Comparison of ENCODE assay signal across 10 cellular contexts in the genomic region with DNA sequence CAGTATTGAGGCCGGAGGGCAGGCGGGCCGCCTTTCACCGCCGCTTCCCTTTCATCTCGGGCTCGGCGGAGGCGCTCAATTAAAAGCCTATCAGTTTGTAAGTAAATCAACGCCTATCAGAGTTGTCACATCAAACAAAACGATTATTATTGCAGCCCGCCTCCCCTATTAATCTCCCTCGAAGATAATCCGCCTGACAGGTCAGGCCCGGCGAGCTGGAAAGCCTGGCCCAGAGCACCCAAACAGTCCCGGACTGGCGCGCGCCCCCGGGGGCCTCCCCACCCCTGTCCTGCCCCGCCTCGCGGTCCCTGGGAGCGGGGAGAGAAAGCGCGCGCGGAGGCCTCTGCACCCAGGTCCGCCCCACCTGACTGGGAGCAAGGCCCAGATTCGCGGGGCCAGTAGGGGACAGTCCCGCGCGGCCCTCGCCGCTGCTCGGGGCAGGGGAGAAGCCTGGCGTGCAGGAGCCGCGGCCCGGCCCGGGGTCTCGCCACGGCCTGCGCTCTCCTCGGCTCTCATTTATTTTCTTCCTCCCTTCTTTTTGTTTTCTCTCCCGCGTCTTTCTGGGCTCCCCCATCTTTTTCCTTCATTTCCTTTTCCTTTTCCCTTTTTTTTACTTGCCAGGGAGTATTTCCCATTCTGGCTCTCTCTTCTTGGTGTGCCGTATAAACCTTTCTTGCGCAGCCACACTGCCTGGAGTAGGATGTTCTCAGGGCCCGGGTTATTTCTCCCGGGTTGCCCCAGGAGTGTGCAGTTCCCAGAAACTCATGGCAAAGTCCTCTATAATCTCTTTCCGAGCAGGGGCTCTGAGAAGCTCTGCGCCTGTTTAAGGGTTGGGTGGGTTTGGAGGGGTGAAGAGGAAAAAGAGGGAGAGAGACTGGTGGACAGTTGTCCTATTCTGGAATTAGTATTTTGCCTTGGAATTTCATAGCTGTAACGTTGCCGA. TPM values are rescaled to one million over a fixed set of nuclear protein-coding genes. Genes with fewer than 3 reads are reported as not detected.
DNase-seq lines count a peak whose midpoint lies in the region; ATAC-seq and TF ChIP-seq lines count a peak whose summit lies in the region.
"Had no signal": no experiment of that assay in that cellular context is flagged by ENCODE, and none has a peak within 500 bp of the region (broad histone marks: within the 10 kb centered on the region; RNA-seq: fewer than 3 reads in every experiment).

No MANE protein-coding gene starts in this region.

- H3K36me3 Mint-ChIP-seq in endothelial cell (ENCODE audit: low read depth, unreplicated experiment) (no peaks in the 10 kb centered on the region), nephron (ENCODE audit: low read depth) (peaks cover 2% of the 10 kb centered on the region)
- peaks cover 2% of the 10 kb centered on the region for H3K36me3 Mint-ChIP-seq in effector memory CD8-positive, alpha-beta T cell (ENCODE audit: insufficient read depth)

- no peaks in the 10 kb centered on the region for H3K9me3 Mint-ChIP-seq in endothelial cell (ENCODE audit: unreplicated experiment)
- H3K9me3 Mint-ChIP-seq in nephron, result no peaks in the 10 kb centered on the region
- no peaks in the 10 kb centered on the region for H3K9me3 Mint-ChIP-seq in effector memory CD8-positive, alpha-beta T cell

- H3K4me1 Mint-ChIP-seq in endothelial cell (ENCODE audit: unreplicated experiment) (peaks cover 31% of the 10 kb centered on the region), nephron (peaks cover 33% of the 10 kb centered on the region)
- peaks cover 9 to 23% of the 10 kb centered on the region in 2 donors for H3K4me1 Mint-ChIP-seq in effector memory CD8-positive, alpha-beta T cell (ENCODE audit: low read depth in 2 of 2)

- no peak for ATAC-seq in HG02981 (IDR thresholded peaks at IDR 0.05; ENCODE audit: unreplicated experiment)
- ATAC-seq in effector memory CD8-positive, alpha-beta T cell (replicated peaks), result no peak
- ATAC-seq: gastrocnemius medialis had no signal

- H3K27me3 Mint-ChIP-seq in endothelial cell (ENCODE audit: unreplicated experiment), result peaks cover 21% of the 10 kb centered on the region
- peaks cover 32% of the 10 kb centered on the region for H3K27me3 Mint-ChIP-seq in nephron (ENCODE audit: low read depth)
- peaks cover 67 to 80% of the 10 kb centered on the region in 2 donors for H3K27me3 Mint-ChIP-seq in effector memory CD8-positive, alpha-beta T cell

- TF ChIP-seq CTCF in endothelial cell (IDR thresholded peaks at IDR 0.05; ENCODE audit: unreplicated experiment), result no peak
- TF ChIP-seq CTCF in nephron (IDR thresholded peaks at IDR 0.05; ENCODE audit: unreplicated experiment in 3 of 3), result no peak

- DNase-seq in COR-L47 (lab: John Stamatoyannopoulos, UW), result peak; percentile 13
- DNase-seq in NCI-H510A treated with DMSO at 0.1 percent for 48 hours (lab: John Stamatoyannopoulos, UW), result peak; percentile 46
- DNase-seq in endothelial cell (ENCODE audit: low spot score), result peak; percentile 44
- DNase-seq in SKM-1 treated with dmso at 0.1 percent for 144 hours (lab: John Stamatoyannopoulos, UW; ENCODE audit: unreplicated experiment), result no peak
- no peak for DNase-seq in DMS 273 treated with DMSO at 0.1 percent for 48 hours (lab: John Stamatoyannopoulos, UW)
- no peak for DNase-seq in effector memory CD8-positive, alpha-beta T cell
- DNase-seq: gastrocnemius medialis, NCI-H226 had no signal

- peak overlapping the region; percentile 89 for H3K4me3 Mint-ChIP-seq in endothelial cell (ENCODE audit: unreplicated experiment)
- H3K4me3 Mint-ChIP-seq in nephron, result peak overlapping the region; percentile 87 to 94 (median 92)
- no peak overlapping the region for H3K4me3 Mint-ChIP-seq in effector memory CD8-positive, alpha-beta T cell

- H3K27ac Mint-ChIP-seq in endothelial cell (ENCODE audit: unreplicated experiment), result peak overlapping the region; percentile 62
- peak overlapping the region; percentile 90 to 98 (median 96) for H3K27ac Mint-ChIP-seq in nephron
- H3K27ac Mint-ChIP-seq in effector memory CD8-positive, alpha-beta T cell, result no peak overlapping the region

RNA-seq across cellular contexts. Expression of a gene that starts 3.9 kb away (rescaled TPM):
- 8.9 TPM for total RNA-seq in endothelial cell (ENCODE audit: unreplicated experiment)

RNA-seq across cellular contexts. Expression of a gene that starts 26.0 kb away (rescaled TPM):
- total RNA-seq in endothelial cell (ENCODE audit: unreplicated experiment), result 19.4 TPM

Comparison
In these comparisons a context has a peak if more than half of its experiments do, and no peak if none do; other contexts are left out.
1. DNase-seq: peak in COR-L47 (single experiment), NCI-H510A treated with DMSO at 0.1 percent for 48 hours (single experiment) and endothelial cell (single experiment); none in SKM-1 treated with dmso at 0.1 percent for 144 hours (single experiment), DMS 273 treated with DMSO at 0.1 percent for 48 hours (single experiment) and effector memory CD8-positive, alpha-beta T cell (0 of 3).
2. H3K27ac Mint-ChIP-seq: peak in endothelial cell (single experiment) and nephron (3 of 3); none in effector memory CD8-positive, alpha-beta T cell (0 of 2).
3. H3K4me3 Mint-ChIP-seq: peak in endothelial cell (single experiment) and nephron (3 of 3); none in effector memory CD8-positive, alpha-beta T cell (0 of 2).